37 cellular contexts compared by ENCODE assay signal in genomic region chr5:87184544-87184943, GRCh38.
"Had no signal": no experiment of that assay in that cellular context is flagged by ENCODE, and none has a peak within 500 bp of the region (broad histone marks: within the 10 kb centered on the region; RNA-seq: fewer than 3 reads in every experiment).

No MANE protein-coding gene starts in this region.

- H3K4me3 Mint-ChIP-seq: activated CD4-positive, alpha-beta memory T cell treated with anti-CD3 and anti-CD28 coated beads for 36 hours; activated CD8-positive, alpha-beta memory T cell treated with anti-CD3 and anti-CD28 coated beads, Interleukin-2, amount 10 ng/mL, durations not matched to agents 7 days and 5 days; activated CD8-positive, alpha-beta T cell treated with anti-CD3 and anti-CD28 coated beads, Interleukin-2, amount 10 ng/mL, durations not matched to agents 7 days and 5 days; activated naive CD4-positive, alpha-beta T cell treated with anti-CD3 and anti-CD28 coated beads for 36 hours; activated naive CD4-positive, alpha-beta T cell treated with anti-CD3 and anti-CD28 coated beads, Interleukin-2, amount 50 U/mL, for 24 hours; activated naive CD8-positive, alpha-beta T cell treated with anti-CD3 and anti-CD28 coated beads for 36 hours; activated naive CD8-positive, alpha-beta T cell treated with anti-CD3 and anti-CD28 coated beads, Interleukin-2, amount 50 U/mL, for 24 hours; activated T-helper 1 cell treated with anti-CD3 and anti-CD28 coated beads, Interleukin-12 subunit alpha, Interleukin-12 subunit beta, Interleukin-2, Interleukin-4 antibody, amounts not matched to agents 30 ng/mL and 10 ng/mL and 1 ng/mL, durations not matched to agents 14 hours and 24 hours and 36 hours; T-helper 17 cell; T-helper 2 cell treated with Interferon-gamma antibody and Interleukin-4, amounts not matched to agents 5 μg/mL and 100 μg/mL, for 36 hours; WTC11 had no signal

- H3K27ac Mint-ChIP-seq: activated CD4-positive, alpha-beta memory T cell treated with anti-CD3 and anti-CD28 coated beads for 36 hours; activated CD8-positive, alpha-beta memory T cell treated with anti-CD3 and anti-CD28 coated beads, Interleukin-2, amount 10 ng/mL, durations not matched to agents 7 days and 5 days; activated CD8-positive, alpha-beta T cell treated with anti-CD3 and anti-CD28 coated beads, Interleukin-2, amount 10 ng/mL, durations not matched to agents 7 days and 5 days; activated naive CD4-positive, alpha-beta T cell treated with anti-CD3 and anti-CD28 coated beads for 36 hours; activated naive CD4-positive, alpha-beta T cell treated with anti-CD3 and anti-CD28 coated beads, Interleukin-2, amount 50 U/mL, for 24 hours; activated naive CD8-positive, alpha-beta T cell treated with anti-CD3 and anti-CD28 coated beads for 36 hours; activated naive CD8-positive, alpha-beta T cell treated with anti-CD3 and anti-CD28 coated beads, Interleukin-2, amount 50 U/mL, for 24 hours; activated T-helper 1 cell treated with anti-CD3 and anti-CD28 coated beads, Interleukin-12 subunit alpha, Interleukin-12 subunit beta, Interleukin-2, Interleukin-4 antibody, amounts not matched to agents 30 ng/mL and 10 ng/mL and 1 ng/mL, durations not matched to agents 14 hours and 24 hours and 36 hours; activated T-helper 2 cell treated with anti-CD3 and anti-CD28 coated beads, Interferon-gamma antibody, Interleukin-2, Interleukin-4, amounts not matched to agents 10 μg/mL and 5 μg/mL and 100 μg/mL, durations not matched to agents 14 hours and 24 hours and 36 hours; T-helper 17 cell; T-helper 2 cell treated with Interferon-gamma antibody and Interleukin-4, amounts not matched to agents 5 μg/mL and 100 μg/mL, for 36 hours; WTC11 had no signal

- H3K36me3 Mint-ChIP-seq: activated CD4-positive, alpha-beta memory T cell treated with anti-CD3 and anti-CD28 coated beads for 36 hours; activated CD8-positive, alpha-beta memory T cell treated with anti-CD3 and anti-CD28 coated beads, Interleukin-2, amount 10 ng/mL, durations not matched to agents 7 days and 5 days; activated naive CD4-positive, alpha-beta T cell treated with anti-CD3 and anti-CD28 coated beads, Interleukin-2, amount 50 U/mL, for 24 hours; activated naive CD8-positive, alpha-beta T cell treated with anti-CD3 and anti-CD28 coated beads for 36 hours; WTC11 had no signal

- H3K4me1 ChIP-seq: adrenal gland, body of pancreas, colonic mucosa, esophagus squamous epithelium had no signal

- H3K4me1 Mint-ChIP-seq: WTC11 had no signal

- H3K9me3 Mint-ChIP-seq: activated CD4-positive, alpha-beta memory T cell treated with anti-CD3 and anti-CD28 coated beads for 36 hours; activated naive CD4-positive, alpha-beta T cell treated with anti-CD3 and anti-CD28 coated beads for 36 hours; activated naive CD4-positive, alpha-beta T cell treated with anti-CD3 and anti-CD28 coated beads, Interleukin-2, amount 50 U/mL, for 24 hours; activated naive CD8-positive, alpha-beta T cell treated with anti-CD3 and anti-CD28 coated beads for 36 hours; activated naive CD8-positive, alpha-beta T cell treated with anti-CD3 and anti-CD28 coated beads, Interleukin-2, amount 50 U/mL, for 24 hours; activated T-helper 1 cell treated with anti-CD3 and anti-CD28 coated beads, Interleukin-12 subunit alpha, Interleukin-12 subunit beta, Interleukin-2, Interleukin-4 antibody, amounts not matched to agents 30 ng/mL and 10 ng/mL and 1 ng/mL, durations not matched to agents 14 hours and 24 hours and 36 hours; activated T-helper 2 cell treated with anti-CD3 and anti-CD28 coated beads, Interferon-gamma antibody, Interleukin-2, Interleukin-4, amounts not matched to agents 10 μg/mL and 5 μg/mL and 100 μg/mL, durations not matched to agents 14 hours and 24 hours and 36 hours; T-helper 2 cell treated with Interferon-gamma antibody and Interleukin-4, amounts not matched to agents 5 μg/mL and 100 μg/mL, for 36 hours; WTC11 had no signal

- FAIRE-seq: endometrium, endothelial cell of umbilical vein, frontal cortex had no signal

- H3K27me3 Mint-ChIP-seq: activated CD4-positive, alpha-beta memory T cell treated with anti-CD3 and anti-CD28 coated beads for 36 hours; activated CD8-positive, alpha-beta memory T cell treated with anti-CD3 and anti-CD28 coated beads, Interleukin-2, amount 10 ng/mL, durations not matched to agents 7 days and 5 days; activated naive CD4-positive, alpha-beta T cell treated with anti-CD3 and anti-CD28 coated beads, Interleukin-2, amount 50 U/mL, for 24 hours; activated naive CD8-positive, alpha-beta T cell treated with anti-CD3 and anti-CD28 coated beads for 36 hours; activated naive CD8-positive, alpha-beta T cell treated with anti-CD3 and anti-CD28 coated beads, Interleukin-2, amount 50 U/mL, for 24 hours; T-helper 17 cell had no signal

- H3K27ac ChIP-seq: adrenal gland, body of pancreas, cardiac muscle cell, colonic mucosa, epithelial cell of prostate, esophagus squamous epithelium, VCaP had no signal

- H3K4me3 ChIP-seq: adrenal gland, body of pancreas, cardiac muscle cell, colonic mucosa, esophagus squamous epithelium had no signal

- H3K27me3 ChIP-seq: adrenal gland, body of pancreas, cardiac muscle cell, colonic mucosa, esophagus squamous epithelium had no signal

- H3K36me3 ChIP-seq: adrenal gland, cardiac muscle cell, colonic mucosa, esophagus squamous epithelium had no signal

- DNase-seq: activated CD4-positive, alpha-beta memory T cell treated with anti-CD3 and anti-CD28 coated beads for 36 hours; activated CD4-positive, alpha-beta T cell treated with anti-CD3 and anti-CD28 coated beads for 1 hour; activated CD4-positive, alpha-beta T cell treated with anti-CD3 and anti-CD28 coated beads for 4 hours; activated CD8-positive, alpha-beta memory T cell treated with anti-CD3 and anti-CD28 coated beads, Interleukin-2, amount 10 ng/mL, durations not matched to agents 7 days and 5 days; activated CD8-positive, alpha-beta memory T cell treated with anti-CD3 and anti-CD28 coated beads, Interleukin-2, amount 50 U/mL, for 4 hours; activated CD8-positive, alpha-beta T cell treated with anti-CD3 and anti-CD28 coated beads, Interleukin-2, amount 10 ng/mL, durations not matched to agents 7 days and 5 days; activated effector memory CD4-positive, alpha-beta T cell treated with anti-CD3 and anti-CD28 coated beads, Interleukin-2, amount 50 U/mL, for 16 hours; activated naive CD4-positive, alpha-beta T cell treated with anti-CD3 and anti-CD28 coated beads for 36 hours; activated naive CD8-positive, alpha-beta T cell treated with anti-CD3 and anti-CD28 coated beads for 36 hours; activated naive CD8-positive, alpha-beta T cell treated with anti-CD3 and anti-CD28 coated beads, Interleukin-2, amount 50 U/mL, for 24 hours; activated T-cell treated with anti-CD3 and anti-CD28 coated beads, Interleukin-2, amount 50 U/mL, for 1 hour; activated T-cell treated with anti-CD3 and anti-CD28 coated beads, Interleukin-2, amount 50 U/mL, for 48 hours; adrenal gland; amygdala; aorta; body of pancreas; central memory CD4-positive, alpha-beta T cell; cerebellar nuclear complex; colonic mucosa; effector CD8-positive, alpha-beta T cell; esophagus squamous epithelium; foreskin fibroblast; head of caudate nucleus; hippocampal formation; T-helper 17 cell; T1000 had no signal

- H3K9me3 ChIP-seq: adrenal gland, body of pancreas, colonic mucosa, esophagus squamous epithelium had no signal
